In genomic region chr16:426115-426905, GRCh38 we compare ENCODE assay signal across 6 cellular contexts. TPM values are rescaled to one million over a fixed set of nuclear protein-coding genes. Genes with fewer than 3 reads are reported as not detected.
DNase-seq lines count a peak whose midpoint lies in the region; ATAC-seq, FAIRE-seq and TF ChIP-seq lines count a peak whose summit lies in the region.

No MANE protein-coding gene starts in this region.

- TF ChIP-seq CTCF in WTC11 (IDR thresholded peaks at IDR 0.05) (no peak), kidney (IDR thresholded peaks at IDR 0.05; ENCODE audit: borderline replicate concordance, extremely low read depth, insufficient read depth) (no peak)

- no peaks in the 10 kb centered on the region for H3K36me3 ChIP-seq in kidney (ENCODE audit: control insufficient read depth in 1 of 2, insufficient read depth in 2 of 2, low read length in 2 of 2)

- DNase-seq in NCI-H1417 (lab: John Stamatoyannopoulos, UW) (peak in 2 of 3 experiments; percentile 51 to 57), NCI-H1417 treated with DMSO at 0.1 percent for 48 hours (lab: John Stamatoyannopoulos, UW) (no peak), WTC11 (ENCODE audit: low spot score) (peak; percentile 54), kidney (no peak), mesenteric fat pad (ENCODE audit: low spot score) (no peak)

- H3K9ac ChIP-seq in kidney (ENCODE audit: low read length in 2 of 2) = peak overlapping the region; percentile 11 to 67

- peak overlapping the region; percentile 59 to 76 for H3K4me3 ChIP-seq in kidney (ENCODE audit: low read length in 2 of 2)

- H3K9me3 Mint-ChIP-seq in WTC11 = no peaks in the 10 kb centered on the region

- H3K27ac Mint-ChIP-seq in WTC11 = no peak overlapping the region

- POLR2A ChIA-PET in WTC11 (lab: Charles Lee) = no interaction called here

- H3K4me1 ChIP-seq in kidney (ENCODE audit: control insufficient read depth in 1 of 2, insufficient read depth in 1 of 2, low read depth in 1 of 2, low read length in 2 of 2) = peaks cover 15 to 20% of the 10 kb centered on the region in 2 donors

- H3K9me3 ChIP-seq in kidney (ENCODE audit: control insufficient read depth in 1 of 2, low read length in 2 of 2) = no peaks in the 10 kb centered on the region

- peaks cover 51% of the 10 kb centered on the region for H3K27me3 Mint-ChIP-seq in WTC11 (ENCODE audit: low read depth)

- ATAC-seq in WTC11 (peak; percentile 7), HG03108 (IDR thresholded peaks at IDR 0.05; ENCODE audit: unreplicated experiment) (no peak)

- FAIRE-seq in kidney (lab: Jason Lieb, UNC) = no peak

- intact Hi-C loops in kidney (cut with DNase I) = no loop called here

- H3K4me1 Mint-ChIP-seq in WTC11 = peaks cover 14% of the 10 kb centered on the region

- H3K36me3 Mint-ChIP-seq in WTC11 = no peaks in the 10 kb centered on the region; the same call in 1 of the 2 replicates

- H3K4me3 Mint-ChIP-seq in WTC11 = peak overlapping the region; percentile 64

- CTCF ChIA-PET in WTC11 (lab: Charles Lee) = interaction anchor here (0.5 to 4.2 kb wide), 5 partner anchors 25 to 69 kb away, joined by 3 to 25 read pairs (median 5); partner anchors contain the start of gene DECR2

- peak overlapping the region in 1 of 2 donors; percentile 32 for H3K27ac ChIP-seq in kidney (ENCODE audit: low read depth in 2 of 2, low read length in 2 of 2)

TF ChIP-seq in WTC11, 78 proteins besides CTCF, POLR2A, EP300 and RAD21:
- TF ChIP-seq, protein P1, sequence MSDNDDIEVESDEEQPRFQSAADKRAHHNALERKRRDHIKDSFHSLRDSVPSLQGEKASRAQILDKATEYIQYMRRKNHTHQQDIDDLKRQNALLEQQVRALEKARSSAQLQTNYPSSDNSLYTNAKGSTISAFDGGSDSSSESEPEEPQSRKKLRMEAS (CRISPR knock-in tag; IDR thresholded peaks at IDR 0.05) = peak; percentile 28; the same call in 1 of the 2 replicates
- TF ChIP-seq GABPB1 (CRISPR knock-in tag; IDR thresholded peaks at IDR 0.05) (no peak), RELA (CRISPR knock-in tag; IDR thresholded peaks at IDR 0.05; ENCODE audit: borderline replicate concordance) (peak; percentile 64; the same call in 1 of the 2 replicates), FOXP1 (CRISPR knock-in tag; IDR thresholded peaks at IDR 0.05; ENCODE audit: borderline replicate concordance) (peak; percentile 78), ZNF121 (CRISPR knock-in tag; IDR thresholded peaks at IDR 0.05) (peak; percentile 53; the same call in 1 of the 2 replicates), KAT7 (CRISPR knock-in tag; IDR thresholded peaks at IDR 0.05; ENCODE audit: borderline replicate concordance) (no peak)
- TF ChIP-seq, protein P2, sequence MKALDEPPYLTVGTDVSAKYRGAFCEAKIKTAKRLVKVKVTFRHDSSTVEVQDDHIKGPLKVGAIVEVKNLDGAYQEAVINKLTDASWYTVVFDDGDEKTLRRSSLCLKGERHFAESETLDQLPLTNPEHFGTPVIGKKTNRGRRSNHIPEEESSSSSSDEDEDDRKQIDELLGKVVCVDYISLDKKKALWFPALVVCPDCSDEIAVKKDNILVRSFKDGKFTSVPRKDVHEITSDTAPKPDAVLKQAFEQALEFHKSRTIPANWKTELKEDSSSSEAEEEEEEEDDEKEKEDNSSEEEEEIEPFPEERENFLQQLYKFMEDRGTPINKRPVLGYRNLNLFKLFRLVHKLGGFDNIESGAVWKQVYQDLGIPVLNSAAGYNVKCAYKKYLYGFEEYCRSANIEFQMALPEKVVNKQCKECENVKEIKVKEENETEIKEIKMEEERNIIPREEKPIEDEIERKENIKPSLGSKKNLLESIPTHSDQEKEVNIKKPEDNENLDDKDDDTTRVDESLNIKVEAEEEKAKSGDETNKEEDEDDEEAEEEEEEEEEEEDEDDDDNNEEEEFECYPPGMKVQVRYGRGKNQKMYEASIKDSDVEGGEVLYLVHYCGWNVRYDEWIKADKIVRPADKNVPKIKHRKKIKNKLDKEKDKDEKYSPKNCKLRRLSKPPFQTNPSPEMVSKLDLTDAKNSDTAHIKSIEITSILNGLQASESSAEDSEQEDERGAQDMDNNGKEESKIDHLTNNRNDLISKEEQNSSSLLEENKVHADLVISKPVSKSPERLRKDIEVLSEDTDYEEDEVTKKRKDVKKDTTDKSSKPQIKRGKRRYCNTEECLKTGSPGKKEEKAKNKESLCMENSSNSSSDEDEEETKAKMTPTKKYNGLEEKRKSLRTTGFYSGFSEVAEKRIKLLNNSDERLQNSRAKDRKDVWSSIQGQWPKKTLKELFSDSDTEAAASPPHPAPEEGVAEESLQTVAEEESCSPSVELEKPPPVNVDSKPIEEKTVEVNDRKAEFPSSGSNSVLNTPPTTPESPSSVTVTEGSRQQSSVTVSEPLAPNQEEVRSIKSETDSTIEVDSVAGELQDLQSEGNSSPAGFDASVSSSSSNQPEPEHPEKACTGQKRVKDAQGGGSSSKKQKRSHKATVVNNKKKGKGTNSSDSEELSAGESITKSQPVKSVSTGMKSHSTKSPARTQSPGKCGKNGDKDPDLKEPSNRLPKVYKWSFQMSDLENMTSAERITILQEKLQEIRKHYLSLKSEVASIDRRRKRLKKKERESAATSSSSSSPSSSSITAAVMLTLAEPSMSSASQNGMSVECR (CRISPR knock-in tag; IDR thresholded peaks at IDR 0.05; ENCODE audit: borderline replicate concordance) = peak; percentile 11; the same call in 1 of the 2 replicates
- TF ChIP-seq, protein P3, sequence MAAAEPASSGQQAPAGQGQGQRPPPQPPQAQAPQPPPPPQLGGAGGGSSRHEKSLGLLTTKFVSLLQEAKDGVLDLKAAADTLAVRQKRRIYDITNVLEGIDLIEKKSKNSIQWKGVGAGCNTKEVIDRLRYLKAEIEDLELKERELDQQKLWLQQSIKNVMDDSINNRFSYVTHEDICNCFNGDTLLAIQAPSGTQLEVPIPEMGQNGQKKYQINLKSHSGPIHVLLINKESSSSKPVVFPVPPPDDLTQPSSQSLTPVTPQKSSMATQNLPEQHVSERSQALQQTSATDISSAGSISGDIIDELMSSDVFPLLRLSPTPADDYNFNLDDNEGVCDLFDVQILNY (CRISPR knock-in tag; IDR thresholded peaks at IDR 0.05) = 0 out of 2 replicates have a peak, but pooled peaks have one; percentile 26

RNA-seq across cellular contexts. Expression of gene RAB11FIP3, which starts 0.9 kb away (rescaled TPM):
- total RNA-seq in WTC11 (2021) (37.1 to 38.6 TPM (median 37.9 TPM) in 3 replicates), kidney (84.9 TPM), mesenteric fat pad (35.2 TPM)
- 162 TPM for polyA plus RNA-seq in kidney (ENCODE audit: insufficient read depth, low read depth, low replicate concordance)

RNA-seq across cellular contexts. Expression of gene DECR2, which starts 24.6 kb away (rescaled TPM):
- total RNA-seq in WTC11 (2021) = 37.8 to 43.6 TPM (median 40.7 TPM) in 3 replicates
- total RNA-seq in kidney = 23.8 TPM
- 58.9 TPM for polyA plus RNA-seq in kidney (ENCODE audit: insufficient read depth, low read depth, low replicate concordance)
- 21.8 TPM for total RNA-seq in mesenteric fat pad

RNA-seq across cellular contexts. Expression of gene NME4, which starts 29.3 kb away (rescaled TPM):
- total RNA-seq in WTC11 (2021) (467 to 550 TPM (median 535 TPM) in 3 replicates), kidney (56.6 TPM), mesenteric fat pad (139 TPM)
- 100 TPM for polyA plus RNA-seq in kidney (ENCODE audit: insufficient read depth, low read depth, low replicate concordance)

RNA-seq across cellular contexts. Expression of gene PGAP6, which starts 44.5 kb away (rescaled TPM):
- total RNA-seq in WTC11 (2021) (104 to 108 TPM (median 107 TPM) in 3 replicates), kidney (65.0 TPM), mesenteric fat pad (39.0 TPM)
- 144 TPM for polyA plus RNA-seq in kidney (ENCODE audit: insufficient read depth, low read depth, low replicate concordance)

RNA-seq across cellular contexts. Expression of gene MRPL28, which starts 56.0 kb away (rescaled TPM):
- total RNA-seq in WTC11 (2021) (119 to 144 TPM (median 140 TPM) in 3 replicates), kidney (59.1 TPM), mesenteric fat pad (40.1 TPM)
- 201 TPM for polyA plus RNA-seq in kidney (ENCODE audit: insufficient read depth, low read depth, low replicate concordance)

Comparison
In these comparisons a context has a peak if more than half of its experiments do, and no peak if none do; other contexts are left out.
1. DNase-seq: peak in NCI-H1417 (2 of 3) and WTC11 (single experiment); none in NCI-H1417 treated with DMSO at 0.1 percent for 48 hours (single experiment), kidney (single experiment) and mesenteric fat pad (single experiment).